Comparison of ENCODE assay signal across 8 cellular contexts in genomic region chr6:100657678-100658330, GRCh38.
DNase-seq lines count a peak whose midpoint lies in the region; ATAC-seq and TF ChIP-seq lines count a peak whose summit lies in the region.

No MANE protein-coding gene starts in this region.

- peak; percentile 87 for TF ChIP-seq CTCF in RWPE2 (IDR thresholded peaks at IDR 0.05; ENCODE audit: poor library complexity, severe bottlenecking)

- peaks cover under 1% of the 10 kb centered on the region for H3K4me1 ChIP-seq in RWPE2 (ENCODE audit: insufficient read depth, poor library complexity, severe bottlenecking)

- H3K9me3 ChIP-seq in RWPE2 (ENCODE audit: severe bottlenecking), result no peaks in the 10 kb centered on the region

- no peak overlapping the region for H3K4me3 ChIP-seq in RWPE2 (ENCODE audit: severe bottlenecking)

- no peak overlapping the region for H3K27ac ChIP-seq in RWPE2 (ENCODE audit: poor library complexity, severe bottlenecking)

- H3K36me3 ChIP-seq in RWPE2 (ENCODE audit: low read depth), result peaks cover 44% of the 10 kb centered on the region

- DNase-seq in ACHN, result peak; percentile 58
- DNase-seq in LoVo (ENCODE audit: low spot score), result peak; percentile 19
- DNase-seq in RWPE2 (ENCODE audit: low spot score), result no peak
- DNase-seq in inferior parietal cortex (ENCODE audit: extremely low spot score), result peak; percentile 57
- DNase-seq in OCI-M2 (lab: John Stamatoyannopoulos, UW; ENCODE audit: unreplicated experiment), result no peak
- DNase-seq in activated T-cell treated with anti-CD3 and anti-CD28 coated beads, Interleukin-2, amount 50 U/mL, for 48 hours, result no peak

- ATAC-seq in GM18867 (IDR thresholded peaks at IDR 0.05; ENCODE audit: unreplicated experiment), result peak; percentile 71
- no peak; the same call in 2 of the 3 replicates for ATAC-seq in RWPE2 (ENCODE audit: low read depth)
- ATAC-seq in HG02981 (IDR thresholded peaks at IDR 0.05; ENCODE audit: unreplicated experiment), result no peak

- in situ Hi-C loops in ACHN (cut with HindIII; ENCODE audit: low pct_ligation_motif_present, low pct_unique_long_range_greater_than_20kb, low sequenced_read_pairs), result no loop called here

- H3K27me3 ChIP-seq in RWPE2 (ENCODE audit: insufficient read depth, poor library complexity, severe bottlenecking), result no peaks in the 10 kb centered on the region

Comparison
In these comparisons a context has a peak if more than half of its experiments do, and no peak if none do; other contexts are left out.
1. DNase-seq: peak in ACHN (single experiment), LoVo (single experiment) and inferior parietal cortex (single experiment); none in RWPE2 (single experiment), OCI-M2 (single experiment) and activated T-cell treated with anti-CD3 and anti-CD28 coated beads, Interleukin-2, amount 50 U/mL, for 48 hours (0 of 2).